In genomic region chr10:122859527-122859926, GRCh38 we compare ENCODE assay signal across 32 cellular contexts. TPM values are rescaled to one million over a fixed set of nuclear protein-coding genes. Genes with fewer than 3 reads are reported as not detected.
"Had no signal": no experiment of that assay in that cellular context is flagged by ENCODE, and none has a peak within 500 bp of the region (broad histone marks: within the 10 kb centered on the region; RNA-seq: fewer than 3 reads in every experiment).

No MANE protein-coding gene starts in this region.

- H3K4me3 Mint-ChIP-seq: activated CD4-positive, alpha-beta memory T cell treated with anti-CD3 and anti-CD28 coated beads for 36 hours; activated CD4-positive, alpha-beta T cell treated with anti-CD3 and anti-CD28 coated beads, Interleukin-2, amount 10 ng/mL, durations not matched to agents 7 days and 5 days; activated naive CD8-positive, alpha-beta T cell treated with anti-CD3 and anti-CD28 coated beads, Interleukin-2, amount 50 U/mL, for 24 hours; activated T-cell treated with anti-CD3 and anti-CD28 coated beads, Interleukin-2, amount 50 U/mL, for 4 hours; T-helper 1 cell treated with Interleukin-12 subunit alpha and Interleukin-12 subunit beta and Interleukin-4 antibody, amounts not matched to agents 30 μg/mL and 1 μg/mL, for 36 hours had no signal

- H3K9me3 Mint-ChIP-seq: activated CD4-positive, alpha-beta memory T cell treated with anti-CD3 and anti-CD28 coated beads for 36 hours; activated CD4-positive, alpha-beta T cell treated with anti-CD3 and anti-CD28 coated beads, Interleukin-2, amount 10 ng/mL, durations not matched to agents 7 days and 5 days; activated naive CD4-positive, alpha-beta T cell treated with anti-CD3 and anti-CD28 coated beads, Interleukin-2, amount 50 U/mL, for 72 hours; activated naive CD8-positive, alpha-beta T cell treated with anti-CD3 and anti-CD28 coated beads, Interleukin-2, amount 50 U/mL, for 24 hours; activated T-cell treated with anti-CD3 and anti-CD28 coated beads, Interleukin-2, amount 50 U/mL, for 4 hours; T-helper 1 cell treated with Interleukin-12 subunit alpha and Interleukin-12 subunit beta and Interleukin-4 antibody, amounts not matched to agents 30 μg/mL and 1 μg/mL, for 36 hours had no signal

- H3K27ac ChIP-seq: brain microvascular endothelial cell, cardiac muscle cell, Peyer's patch, RWPE1 had no signal

- H3K27ac Mint-ChIP-seq: activated CD4-positive, alpha-beta memory T cell treated with anti-CD3 and anti-CD28 coated beads for 36 hours; activated CD4-positive, alpha-beta T cell treated with anti-CD3 and anti-CD28 coated beads, Interleukin-2, amount 10 ng/mL, durations not matched to agents 7 days and 5 days; activated naive CD4-positive, alpha-beta T cell treated with anti-CD3 and anti-CD28 coated beads, Interleukin-2, amount 50 U/mL, for 72 hours; activated naive CD8-positive, alpha-beta T cell treated with anti-CD3 and anti-CD28 coated beads, Interleukin-2, amount 50 U/mL, for 24 hours; T-helper 1 cell treated with Interleukin-12 subunit alpha and Interleukin-12 subunit beta and Interleukin-4 antibody, amounts not matched to agents 30 μg/mL and 1 μg/mL, for 36 hours had no signal

- H3K4me1 ChIP-seq: Peyer's patch had no signal

- H3K27me3 ChIP-seq: brain microvascular endothelial cell, cardiac muscle cell, Peyer's patch, SJSA1 had no signal

- DNase-seq: activated CD4-positive, alpha-beta memory T cell treated with anti-CD3 and anti-CD28 coated beads for 36 hours; activated CD4-positive, alpha-beta T cell treated with anti-CD3 and anti-CD28 coated beads, Interleukin-2, amount 10 ng/mL, durations not matched to agents 7 days and 5 days; activated CD4-positive, CD25-positive, alpha-beta regulatory T cell; activated CD8-positive, alpha-beta memory T cell treated with anti-CD3 and anti-CD28 coated beads for 24 hours; activated effector memory CD4-positive, alpha-beta T cell treated with anti-CD3 and anti-CD28 coated beads, Interleukin-2, amount 50 U/mL, for 16 hours; activated naive CD4-positive, alpha-beta T cell treated with Interleukin-2 at 50 U/mL for 16 hours; activated naive CD8-positive, alpha-beta T cell treated with anti-CD3 and anti-CD28 coated beads, Interleukin-2, amount 50 U/mL, for 24 hours; activated T-cell treated with anti-CD3 and anti-CD28 coated beads, Interleukin-2, amount 50 U/mL, for 4 hours; amygdala; brain microvascular endothelial cell; Kasumi-1; KBM-7; NCI-H1092; NCI-H1417; NCI-H1694; NCI-H2029; NCI-H2107; NCI-H345; NCI-H510A treated with DMSO at 0.1 percent for 48 hours; NCI-H69; NK-92 treated with Interleukin-12 subunit alpha and Interleukin-12 subunit beta, amount 100 ng/mL, for 24 hours; OCI-M1; Peyer's patch; SHP77 had no signal

- H3K27me3 Mint-ChIP-seq: activated CD4-positive, alpha-beta memory T cell treated with anti-CD3 and anti-CD28 coated beads for 36 hours; activated CD4-positive, alpha-beta T cell treated with anti-CD3 and anti-CD28 coated beads, Interleukin-2, amount 10 ng/mL, durations not matched to agents 7 days and 5 days; activated naive CD8-positive, alpha-beta T cell treated with anti-CD3 and anti-CD28 coated beads, Interleukin-2, amount 50 U/mL, for 24 hours had no signal

- H3K4me3 ChIP-seq: cardiac muscle cell, Peyer's patch, SJSA1 had no signal

- H3K36me3 ChIP-seq: brain microvascular endothelial cell, cardiac muscle cell, Peyer's patch had no signal

- ATAC-seq: activated naive CD4-positive, alpha-beta T cell treated with anti-CD3 and anti-CD28 coated beads, Interleukin-2, amount 50 U/mL, for 72 hours; activated naive CD8-positive, alpha-beta T cell treated with anti-CD3 and anti-CD28 coated beads, Interleukin-2, amount 50 U/mL, for 24 hours; activated T-cell treated with anti-CD3 and anti-CD28 coated beads, Interleukin-2, amount 50 U/mL, for 4 hours; SK-N-SH treated with all-trans-retinoic acid at 6 μM for 48 hours had no signal

RNA-seq across cellular contexts. Expression of gene CUZD1, which starts 13.9 kb away (rescaled TPM):
- polyA plus RNA-seq: cardiac muscle cell had no signal

RNA-seq across cellular contexts. Expression of gene FAM24B, which starts 19.9 kb away (rescaled TPM):
- polyA plus RNA-seq: cardiac muscle cell had no signal

RNA-seq across cellular contexts. Expression of gene FAM24A, which starts 50.9 kb away (rescaled TPM):
- total RNA-seq: activated CD4-positive, alpha-beta memory T cell treated with anti-CD3 and anti-CD28 coated beads for 36 hours; activated CD4-positive, alpha-beta T cell treated with anti-CD3 and anti-CD28 coated beads, Interleukin-2, amount 10 ng/mL, durations not matched to agents 7 days and 5 days; activated naive CD4-positive, alpha-beta T cell treated with anti-CD3 and anti-CD28 coated beads, Interleukin-2, amount 50 U/mL, for 72 hours; activated T-cell treated with anti-CD3 and anti-CD28 coated beads, Interleukin-2, amount 50 U/mL, for 4 hours; astrocyte; cardiac muscle cell; M059J; Peyer's patch; SJSA1 had no signal
- polyA plus RNA-seq: cardiac muscle cell had no signal
